28 cellular contexts compared by ENCODE assay signal in the genomic region with DNA sequence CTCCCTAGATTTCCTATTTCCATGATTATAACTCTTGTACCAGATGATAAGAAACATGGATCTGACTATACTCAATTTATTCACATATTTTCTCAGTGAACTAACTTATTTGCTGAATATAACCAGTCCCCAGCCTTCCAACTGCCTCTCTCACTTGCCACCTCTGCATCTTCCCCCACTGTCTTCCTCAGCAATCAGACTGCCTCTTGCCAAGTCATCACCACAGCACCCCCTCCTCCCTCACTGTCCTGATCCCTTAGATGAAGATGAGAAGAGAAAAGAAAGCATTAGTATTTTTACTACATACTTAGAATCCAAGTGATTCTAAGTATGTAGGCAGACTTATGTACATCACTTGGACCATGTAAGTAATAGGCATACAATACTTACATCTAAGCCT.
"Had no signal": no experiment of that assay in that cellular context is flagged by ENCODE, and none has a peak within 500 bp of the region (broad histone marks: within the 10 kb centered on the region; RNA-seq: fewer than 3 reads in every experiment).

No MANE protein-coding gene starts in this region.

- H2AFZ ChIP-seq: neural progenitor cell, parathyroid adenoma had no signal

- H3K4me1 Mint-ChIP-seq: stimulated activated effector memory CD8-positive, alpha-beta T cell treated with anti-CD3 and anti-CD28 coated beads, Interleukin-12 subunit alpha, Interleukin-12 subunit beta, amount 100 ng/mL, for 72 hours had no signal

- DNase-seq: natural killer cell; occipital lobe; ovary; psoas muscle; right cardiac atrium; right lobe of liver; sigmoid colon; small intestine; stimulated activated CD4-positive, alpha-beta T cell treated with anti-CD3 and anti-CD28 coated beads, Interleukin-15, amount 100 ng/mL, for 24 hours; stimulated activated CD4-positive, alpha-beta T cell treated with anti-CD3 and anti-CD28 coated beads, Interleukin-2, amount 100 ng/mL, for 24 hours; stimulated activated CD4-positive, alpha-beta T cell treated with anti-CD3 and anti-CD28 coated beads, Interleukin-2, amount 100 ng/mL, for 48 hours; stimulated activated CD4-positive, alpha-beta T cell treated with anti-CD3 and anti-CD28 coated beads, Interleukin-4, amount 100 ng/mL, for 24 hours; stimulated activated naive B cell treated with anti-CD40 and anti-IgM and Interleukin-4, amounts not matched to agents 10 μg/mL and 1 μg/mL and 100 μg/mL, for 72 hours; stimulated activated naive CD4-positive, alpha-beta T cell treated with Interleukin-2 at 50 U/mL for 16 hours; stomach; testis; tibial artery; transverse colon; upper lobe of right lung had no signal

- H3K4me3 ChIP-seq: neural progenitor cell, ovary, psoas muscle, right lobe of liver, sigmoid colon, stomach, suprapubic skin, testis, tibial artery, transverse colon, upper lobe of right lung, vagina had no signal

- FAIRE-seq: small intestine had no signal

- H3K9me3 Mint-ChIP-seq: natural killer cell had no signal

- H3K4me1 ChIP-seq: neural progenitor cell, parathyroid adenoma, psoas muscle, right lobe of liver, suprapubic skin, tibial artery, transverse colon, upper lobe of right lung, vagina had no signal

- H3K36me3 ChIP-seq: neural progenitor cell, ovary, right lobe of liver, sigmoid colon, stomach, suprapubic skin, tibial artery, transverse colon, upper lobe of right lung, vagina had no signal

- H3K4me3 Mint-ChIP-seq: natural killer cell; nephron; neural progenitor cell; stimulated activated effector memory CD8-positive, alpha-beta T cell treated with anti-CD3 and anti-CD28 coated beads, Interleukin-12 subunit alpha, Interleukin-12 subunit beta, amount 100 ng/mL, for 72 hours; stimulated activated naive B cell treated with anti-CD40 and anti-IgM and Interleukin-4, amounts not matched to agents 10 μg/mL and 1 μg/mL and 100 μg/mL, for 72 hours; stimulated activated naive CD8-positive, alpha-beta T cell treated with anti-CD3 and anti-CD28 coated beads, Interleukin-15, Interleukin-2, amounts not matched to agents 100 ng/mL and 50 ng/mL, for 24 hours; type B pancreatic cell had no signal

- H3K27ac ChIP-seq: neural progenitor cell, parathyroid adenoma, psoas muscle, right lobe of liver, stomach, suprapubic skin, tibial artery, upper lobe of right lung, vagina had no signal

- H3K4me2 ChIP-seq: neural progenitor cell had no signal

- H3K9me3 ChIP-seq: ovary, psoas muscle, sigmoid colon, suprapubic skin, testis, transverse colon, upper lobe of right lung, vagina had no signal

- H3K9ac ChIP-seq: neural progenitor cell, parathyroid adenoma had no signal

- H3K27me3 Mint-ChIP-seq: progenitor cell of endocrine pancreas; stimulated activated naive B cell treated with anti-CD40 and anti-IgM and Interleukin-4, amounts not matched to agents 10 μg/mL and 1 μg/mL and 100 μg/mL, for 72 hours; stimulated activated naive CD8-positive, alpha-beta T cell treated with anti-CD3 and anti-CD28 coated beads, Interleukin-15, Interleukin-2, amounts not matched to agents 100 ng/mL and 50 ng/mL, for 24 hours; type B pancreatic cell had no signal

- H3K27me3 ChIP-seq: neural progenitor cell, ovary, right lobe of liver, sigmoid colon, stomach, suprapubic skin, testis, tibial artery, transverse colon, upper lobe of right lung, vagina had no signal

- H3K27ac Mint-ChIP-seq: natural killer cell; neural progenitor cell; progenitor cell of endocrine pancreas; stimulated activated effector memory CD8-positive, alpha-beta T cell treated with anti-CD3 and anti-CD28 coated beads, Interleukin-12 subunit alpha, Interleukin-12 subunit beta, amount 100 ng/mL, for 72 hours; stimulated activated naive B cell treated with anti-CD40 and anti-IgM and Interleukin-4, amounts not matched to agents 10 μg/mL and 1 μg/mL and 100 μg/mL, for 72 hours; stimulated activated naive CD8-positive, alpha-beta T cell treated with anti-CD3 and anti-CD28 coated beads, Interleukin-15, Interleukin-2, amounts not matched to agents 100 ng/mL and 50 ng/mL, for 24 hours; type B pancreatic cell had no signal
